9 cellular contexts compared by ENCODE assay signal in genomic region chrX:107714196-107714811, GRCh38.
A peak's percentile ranks its signal among the peaks of the same experiment; 100 is the strongest.
DNase-seq lines count a peak whose midpoint lies in the region; ATAC-seq, FAIRE-seq and TF ChIP-seq lines count a peak whose summit lies in the region.
"Had no signal": no experiment of that assay in that cellular context is flagged by ENCODE, and none has a peak within 500 bp of the region (broad histone marks: within the 10 kb centered on the region; RNA-seq: fewer than 3 reads in every experiment).

No MANE protein-coding gene starts in this region.

- no peak overlapping the region for H3K4me2 ChIP-seq in GM23248 (ENCODE audit: unreplicated experiment)

- H3K4me3 ChIP-seq in GM23248 (peak overlapping the region; percentile 91), small intestine (ENCODE audit: low read depth in 1 of 2, low read length in 2 of 2) (peak overlapping the region; percentile 36 to 82)

- no peak for ATAC-seq in activated T-cell treated with anti-CD3 and anti-CD28 coated beads, Interleukin-2, amount 50 U/mL, for 72 hours (replicated peaks in 1 of 2)
- no peak for ATAC-seq in foreskin keratinocyte
- no peak for ATAC-seq in GM18873 (IDR thresholded peaks at IDR 0.05; ENCODE audit: low FRiP score, unreplicated experiment)
- ATAC-seq in GM19023 (IDR thresholded peaks at IDR 0.05; ENCODE audit: unreplicated experiment) = no peak

- H3K9me2 ChIP-seq in GM23248 (ENCODE audit: insufficient read depth) = no peaks in the 10 kb centered on the region

- peaks cover 6% of the 10 kb centered on the region for H3K27me3 Mint-ChIP-seq in activated T-cell treated with anti-CD3 and anti-CD28 coated beads, Interleukin-2, amount 50 U/mL, for 72 hours (ENCODE audit: low read depth)

- H3K4me1 ChIP-seq in GM23248 (ENCODE audit: insufficient read depth) = peaks cover 52% of the 10 kb centered on the region
- H3K4me1 ChIP-seq in foreskin keratinocyte = peaks cover 7% of the 10 kb centered on the region
- peaks cover 0 to 4% of the 10 kb centered on the region in 2 donors for H3K4me1 ChIP-seq in small intestine (ENCODE audit: control insufficient read depth in 2 of 2, insufficient read depth in 1 of 2, low read depth in 1 of 2, low read length in 1 of 2)

- DNase-seq in GM23248 (peak; percentile 52), foreskin keratinocyte (no peak), small intestine (no peak), NCI-H1048 (lab: John Stamatoyannopoulos, UW) (no peak), NCI-H2227 treated with DMSO at 0.1 percent for 48 hours (lab: John Stamatoyannopoulos, UW) (no peak)
- DNase-seq in activated T-cell treated with anti-CD3 and anti-CD28 coated beads, Interleukin-2, amount 50 U/mL, for 72 hours = no peak
- DNase-seq: NCI-H1436 treated with DMSO at 0.1 percent for 48 hours had no signal

- FAIRE-seq in small intestine (lab: Jason Lieb, UNC) = no peak

- in situ Hi-C loops in GM23248 (cut with MboI) = loop anchor here (10.0 kb wide), 1 partner anchor 50 kb away; no protein-coding TSS in a partner anchor

- H3K9ac ChIP-seq in GM23248 = peak overlapping the region; percentile 100

- no peaks in the 10 kb centered on the region for H4K20me1 ChIP-seq in GM23248 (ENCODE audit: insufficient read depth)

- no peaks in the 10 kb centered on the region for H3K9me3 Mint-ChIP-seq in activated T-cell treated with anti-CD3 and anti-CD28 coated beads, Interleukin-2, amount 50 U/mL, for 72 hours

- peak overlapping the region; percentile 55 for H3K27ac Mint-ChIP-seq in activated T-cell treated with anti-CD3 and anti-CD28 coated beads, Interleukin-2, amount 50 U/mL, for 72 hours

- H3K27me3 ChIP-seq in GM23248 (replicated peaks; ENCODE audit: insufficient read depth) = no peaks in the 10 kb centered on the region
- H3K27me3 ChIP-seq in foreskin keratinocyte = no peaks in the 10 kb centered on the region
- H3K27me3 ChIP-seq in small intestine (ENCODE audit: control insufficient read depth in 2 of 2, insufficient read depth in 2 of 2, low read length in 2 of 2) = no peaks in the 10 kb centered on the region

- no peaks in the 10 kb centered on the region for H3K9me3 ChIP-seq in GM23248 (ENCODE audit: low read depth)
- H3K9me3 ChIP-seq in small intestine (ENCODE audit: control insufficient read depth, low read depth) = no peaks in the 10 kb centered on the region

- H3K27ac ChIP-seq in GM23248 (peak overlapping the region; percentile 99), foreskin keratinocyte (no peak overlapping the region), small intestine (ENCODE audit: low read depth in 1 of 2, low read length in 1 of 2) (peak overlapping the region; percentile 16 to 99)

- H3K4me1 Mint-ChIP-seq in activated T-cell treated with anti-CD3 and anti-CD28 coated beads, Interleukin-2, amount 50 U/mL, for 72 hours (ENCODE audit: low read depth) = peaks cover 73% of the 10 kb centered on the region

- H2AFZ ChIP-seq in GM23248 = no peak overlapping the region

- H3K36me3 ChIP-seq in GM23248 (ENCODE audit: low read depth) (0 out of 2 replicates have a peak, but pooled peaks cover 9% of the 10 kb centered on the region), small intestine (ENCODE audit: control insufficient read depth in 2 of 2, insufficient read depth in 2 of 2, low read length in 2 of 2) (peaks cover 4 to 6% of the 10 kb centered on the region in 2 donors)

- WGBS in GM23248 (ENCODE audit: low coverage in 1 of 2, low lambda C conversion rate in 2 of 2, missing lambda C conversion rate in 2 of 2), 2 experiments = 39 to 44% methylated on average over 9 of the region's 9 CpGs
- WGBS in small intestine, 3 donors = 75 to 79% (median 79%) methylated on average over 9 of the region's 9 CpGs

- H3F3A ChIP-seq in GM23248 (ENCODE audit: insufficient read depth) = peaks cover 22% of the 10 kb centered on the region; the same call in 1 of the 2 replicates

- peaks cover 3 to 11% of the 10 kb centered on the region in 2 donors for H3K36me3 Mint-ChIP-seq in activated T-cell treated with anti-CD3 and anti-CD28 coated beads, Interleukin-2, amount 50 U/mL, for 72 hours (ENCODE audit: insufficient read depth in 2 of 2)

- peak overlapping the region; percentile 86 to 89 for H3K4me3 Mint-ChIP-seq in activated T-cell treated with anti-CD3 and anti-CD28 coated beads, Interleukin-2, amount 50 U/mL, for 72 hours

- peaks cover 19% of the 10 kb centered on the region for H3K79me2 ChIP-seq in GM23248 (ENCODE audit: insufficient read depth)

- peak; percentile 3 for TF ChIP-seq CTCF in foreskin keratinocyte (conservative IDR thresholded peaks at IDR 0.05)
